8 cellular contexts compared by ENCODE assay signal in genomic region chr7:157690833-157691382, GRCh38.
DNase-seq lines count a peak whose midpoint lies in the region; FAIRE-seq and TF ChIP-seq lines count a peak whose summit lies in the region.

No MANE protein-coding gene starts in this region.

- no peaks in the 10 kb centered on the region for H4K20me1 ChIP-seq in GM23248 (ENCODE audit: insufficient read depth)

- H3K4me3 ChIP-seq in GM23248 = no peak overlapping the region
- H3K4me3 ChIP-seq in ectodermal cell (ENCODE audit: insufficient read depth, low read depth, low read length) = peak overlapping the region; percentile 16
- H3K4me3 ChIP-seq in mucosa of rectum (ENCODE audit: low read length in 2 of 2) = peak overlapping the region; percentile 58 to 61
- peak overlapping the region in 1 of 2 donors; percentile 28 for H3K4me3 ChIP-seq in vagina

- peaks cover 47% of the 10 kb centered on the region for H3K27me3 ChIP-seq in GM23248 (replicated peaks; ENCODE audit: insufficient read depth)
- H3K27me3 ChIP-seq in ectodermal cell (ENCODE audit: control insufficient read depth, insufficient read depth, low read length, poor library complexity, severe bottlenecking) = peaks cover 72% of the 10 kb centered on the region
- peaks cover 30 to 43% of the 10 kb centered on the region in 2 donors for H3K27me3 ChIP-seq in mucosa of rectum (ENCODE audit: control insufficient read depth in 2 of 2, insufficient read depth in 2 of 2, low read length in 2 of 2)
- peaks cover 20% of the 10 kb centered on the region for H3K27me3 ChIP-seq in vagina

- DNase-seq in GM23248 (peak; percentile 51), NCI-H345 treated with DMSO at 0.1 percent for 48 hours (lab: John Stamatoyannopoulos, UW; ENCODE audit: unreplicated experiment) (peak; percentile 67), urothelium cell line (ENCODE audit: low spot score) (peak; percentile 87), AML-193 (lab: John Stamatoyannopoulos, UW) (no peak), vagina (ENCODE audit: extremely low spot score in 2 of 2) (no peak), erythroblast (lab: John Stamatoyannopoulos, UW) (no peak)

- 3 to 5% methylated on average over 17 to 35 of the region's 60 CpGs for WGBS in GM23248 (ENCODE audit: low coverage in 1 of 2, low lambda C conversion rate in 2 of 2, missing lambda C conversion rate in 2 of 2), 2 experiments
- 68 to 77% methylated on average over 60 of the region's 60 CpGs for WGBS in ectodermal cell, 2 experiments

- H3K36me3 ChIP-seq in GM23248 (ENCODE audit: low read depth) (no peaks in the 10 kb centered on the region), ectodermal cell (ENCODE audit: control insufficient read depth, insufficient read depth, low read length) (no peaks in the 10 kb centered on the region), mucosa of rectum (ENCODE audit: control insufficient read depth in 2 of 2, insufficient read depth in 2 of 2, low read length in 2 of 2) (no peaks in the 10 kb centered on the region), vagina (no peaks in the 10 kb centered on the region)

- FAIRE-seq in urothelium cell line (lab: Jason Lieb, UNC) = no peak

- H3K4me2 ChIP-seq in GM23248 (ENCODE audit: unreplicated experiment) = no peak overlapping the region

- H3K4me1 ChIP-seq in GM23248 (ENCODE audit: insufficient read depth) (no peaks in the 10 kb centered on the region), ectodermal cell (ENCODE audit: control insufficient read depth, insufficient read depth, low read length) (no peaks in the 10 kb centered on the region), mucosa of rectum (ENCODE audit: control insufficient read depth in 2 of 2, insufficient read depth in 2 of 2, low read length in 2 of 2) (peaks cover 5 to 15% of the 10 kb centered on the region in 2 donors), vagina (peaks cover 25% of the 10 kb centered on the region)

- TF ChIP-seq POLR2A in vagina (IDR thresholded peaks at IDR 0.05) = no peak
- no peak for TF ChIP-seq POLR2A in erythroblast (IDR thresholded peaks at IDR 0.05; ENCODE audit: low read length)

- H3K9me3 ChIP-seq in GM23248 (ENCODE audit: low read depth) = no peaks in the 10 kb centered on the region
- peaks cover 5% of the 10 kb centered on the region for H3K9me3 ChIP-seq in ectodermal cell (ENCODE audit: control insufficient read depth, low read length)
- no peaks in the 10 kb centered on the region for H3K9me3 ChIP-seq in mucosa of rectum (ENCODE audit: control insufficient read depth in 2 of 2, low read length in 2 of 2)
- H3K9me3 ChIP-seq in vagina = no peaks in the 10 kb centered on the region

- TF ChIP-seq CTCF in vagina (IDR thresholded peaks at IDR 0.05) = no peak

- H3K79me2 ChIP-seq in GM23248 (ENCODE audit: insufficient read depth) = no peaks in the 10 kb centered on the region

- no peaks in the 10 kb centered on the region for H3F3A ChIP-seq in GM23248 (ENCODE audit: insufficient read depth)

- intact Hi-C loops in vagina (cut with DNase I) = no loop called here

- no peak overlapping the region for H3K9ac ChIP-seq in GM23248
- H3K9ac ChIP-seq in mucosa of rectum (ENCODE audit: low read depth in 1 of 2, low read length in 2 of 2) = peak overlapping the region in 1 of 2 donors; percentile 54

- H3K27ac ChIP-seq in GM23248 = no peak overlapping the region
- H3K27ac ChIP-seq in ectodermal cell (ENCODE audit: insufficient read depth, low read depth, low read length, poor library complexity, severe bottlenecking) = no peak overlapping the region
- peak overlapping the region in 1 of 2 donors; percentile 65 for H3K27ac ChIP-seq in mucosa of rectum (ENCODE audit: low read depth in 2 of 2, low read length in 2 of 2)
- H3K27ac ChIP-seq in vagina = no peak overlapping the region

- in situ Hi-C loops in GM23248 (cut with MboI) = no loop called here

- no peaks in the 10 kb centered on the region for H3K9me2 ChIP-seq in GM23248 (ENCODE audit: insufficient read depth)

- H2AFZ ChIP-seq in GM23248 = no peak overlapping the region

Comparison
In these comparisons a context has a peak if more than half of its experiments do, and no peak if none do; other contexts are left out.
1. DNase-seq: peak in GM23248 (single experiment), NCI-H345 treated with DMSO at 0.1 percent for 48 hours (single experiment) and urothelium cell line (single experiment); none in AML-193 (0 of 2), vagina (0 of 2) and erythroblast (0 of 2).